ENCODE assay signal across 9 cellular contexts in genomic region chr7:131502810-131503545, GRCh38. TPM values are rescaled to one million over a fixed set of nuclear protein-coding genes. Genes with fewer than 3 reads are reported as not detected.
DNase-seq lines count a peak whose midpoint lies in the region; ATAC-seq lines count a peak whose summit lies in the region.
"Had no signal": no experiment of that assay in that cellular context is flagged by ENCODE, and none has a peak within 500 bp of the region (broad histone marks: within the 10 kb centered on the region; RNA-seq: fewer than 3 reads in every experiment).

No MANE protein-coding gene starts in this region.

- H3K9me3 Mint-ChIP-seq in activated naive CD4-positive, alpha-beta T cell treated with anti-CD3 and anti-CD28 coated beads, Interleukin-2, amount 10 ng/mL, durations not matched to agents 7 days and 5 days = no peaks in the 10 kb centered on the region
- no peaks in the 10 kb centered on the region for H3K9me3 Mint-ChIP-seq in activated T-cell treated with anti-CD3 and anti-CD28 coated beads, Interleukin-2, amount 50 U/mL, for 4 hours

- peaks cover 7% of the 10 kb centered on the region for H3K36me3 Mint-ChIP-seq in activated naive CD4-positive, alpha-beta T cell treated with anti-CD3 and anti-CD28 coated beads, Interleukin-2, amount 10 ng/mL, durations not matched to agents 7 days and 5 days
- no peaks in the 10 kb centered on the region for H3K36me3 Mint-ChIP-seq in activated T-cell treated with anti-CD3 and anti-CD28 coated beads, Interleukin-2, amount 50 U/mL, for 4 hours (ENCODE audit: insufficient read depth)

- peaks cover 29% of the 10 kb centered on the region for H3K4me1 Mint-ChIP-seq in activated naive CD4-positive, alpha-beta T cell treated with anti-CD3 and anti-CD28 coated beads, Interleukin-2, amount 10 ng/mL, durations not matched to agents 7 days and 5 days
- peaks cover 37% of the 10 kb centered on the region for H3K4me1 Mint-ChIP-seq in activated T-cell treated with anti-CD3 and anti-CD28 coated beads, Interleukin-2, amount 50 U/mL, for 4 hours (ENCODE audit: low read depth)

- no peak for DNase-seq in activated naive CD4-positive, alpha-beta T cell treated with anti-CD3 and anti-CD28 coated beads, Interleukin-2, amount 10 ng/mL, durations not matched to agents 7 days and 5 days
- no peak for DNase-seq in activated naive CD4-positive, alpha-beta T cell treated with anti-CD3 and anti-CD28 coated beads, Interleukin-2, amount 50 U/mL, for 16 hours
- DNase-seq in brain pericyte (ENCODE audit: low read depth, low spot score) (peak; percentile 66), left colon (no peak), mucosa of gallbladder (ENCODE audit: low spot score) (no peak)
- no peak for DNase-seq in activated T-cell treated with anti-CD3 and anti-CD28 coated beads, Interleukin-2, amount 50 U/mL, for 4 hours

- peak overlapping the region; percentile 52 for H3K27ac Mint-ChIP-seq in activated naive CD4-positive, alpha-beta T cell treated with anti-CD3 and anti-CD28 coated beads, Interleukin-2, amount 10 ng/mL, durations not matched to agents 7 days and 5 days

- ATAC-seq in left colon (peak; percentile 13), GM19328 (IDR thresholded peaks at IDR 0.05; ENCODE audit: unreplicated experiment) (no peak), HG03354 (IDR thresholded peaks at IDR 0.05; ENCODE audit: poor library complexity, severe bottlenecking, unreplicated experiment) (no peak)
- ATAC-seq in activated T-cell treated with anti-CD3 and anti-CD28 coated beads, Interleukin-2, amount 50 U/mL, for 4 hours = no peak
- ATAC-seq: HCT116 had no signal

- CTCF ChIA-PET in activated naive CD4-positive, alpha-beta T cell treated with anti-CD3 and anti-CD28 coated beads, Interleukin-2, amount 10 ng/mL, durations not matched to agents 7 days and 5 days (lab: Charles Lee) = interaction anchor here (1.0 to 3.4 kb wide), 2 partner anchors 11 to 43 kb away, joined by 5 to 17 read pairs; no protein-coding TSS in a partner anchor

- intact Hi-C loops in left colon (cut with DNase I, micrococcal nuclease) = loop anchor here in 1 of 2 donors (10.0 kb wide), 1 partner anchor 152 kb away; no protein-coding TSS in a partner anchor

- no peak overlapping the region for H3K4me3 Mint-ChIP-seq in activated naive CD4-positive, alpha-beta T cell treated with anti-CD3 and anti-CD28 coated beads, Interleukin-2, amount 10 ng/mL, durations not matched to agents 7 days and 5 days
- H3K4me3 Mint-ChIP-seq in activated T-cell treated with anti-CD3 and anti-CD28 coated beads, Interleukin-2, amount 50 U/mL, for 4 hours = no peak overlapping the region

- H3K27me3 Mint-ChIP-seq in activated naive CD4-positive, alpha-beta T cell treated with anti-CD3 and anti-CD28 coated beads, Interleukin-2, amount 10 ng/mL, durations not matched to agents 7 days and 5 days = peaks cover 4% of the 10 kb centered on the region
- no peaks in the 10 kb centered on the region for H3K27me3 Mint-ChIP-seq in activated T-cell treated with anti-CD3 and anti-CD28 coated beads, Interleukin-2, amount 50 U/mL, for 4 hours (ENCODE audit: low read depth)

RNA-seq across cellular contexts. Expression of gene PODXL, which starts 53.5 kb away (rescaled TPM):
- total RNA-seq in left colon (10 to 100 TPM in 1 of 2 donors, 1 to 10 TPM in 1; 9.2 to 13.7 TPM), mucosa of gallbladder (32.5 TPM)
- total RNA-seq in activated T-cell treated with anti-CD3 and anti-CD28 coated beads, Interleukin-2, amount 50 U/mL, for 4 hours = 1 to 10 TPM in 2 of 3 donors, under 1 TPM in 1; 0.76 to 1.4 (median 1.1) TPM

Comparison
In these comparisons a context has a peak if more than half of its experiments do, and no peak if none do; other contexts are left out.
1. RNA of gene PODXL, which starts 53.5 kb away (total RNA-seq): 32.5 TPM in mucosa of gallbladder (single experiment) and 9.2 to 13.7 TPM in left colon; 0.76 to 1.4 TPM in activated T-cell treated with anti-CD3 and anti-CD28 coated beads, Interleukin-2, amount 50 U/mL, for 4 hours; every median in the first group is over 4 times any median in the second.